Comparison of ENCODE assay signal across 18 cellular contexts in the genomic region with DNA sequence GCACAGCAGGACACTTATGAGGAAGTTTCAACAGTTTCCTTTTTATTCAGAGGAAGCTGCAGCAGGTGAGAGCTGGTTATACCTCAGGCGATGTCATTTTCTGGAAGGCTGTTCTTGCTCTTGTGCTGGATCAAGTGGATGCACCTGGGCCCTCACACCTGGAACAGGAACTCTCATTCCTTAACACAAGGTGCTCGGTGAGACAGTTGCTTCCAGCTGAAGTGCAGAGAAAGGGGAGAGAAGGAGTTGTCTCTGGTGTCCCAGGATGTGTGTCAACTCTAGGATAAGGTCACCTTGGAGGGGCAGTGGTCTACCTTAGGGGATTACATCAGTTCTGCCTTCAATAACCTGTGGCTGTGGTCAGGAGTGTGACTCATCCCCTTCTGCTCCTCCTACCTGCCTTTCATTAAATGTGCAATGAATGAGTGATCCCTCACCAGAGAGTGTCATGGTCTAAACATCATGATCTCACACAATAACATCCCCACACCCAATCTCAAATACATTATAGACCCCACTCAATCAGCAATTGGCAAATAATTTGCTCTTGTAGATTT.
DNase-seq lines count a peak whose midpoint lies in the region; ATAC-seq, FAIRE-seq and TF ChIP-seq lines count a peak whose summit lies in the region.
"Had no signal": no experiment of that assay in that cellular context is flagged by ENCODE, and none has a peak within 500 bp of the region (broad histone marks: within the 10 kb centered on the region; RNA-seq: fewer than 3 reads in every experiment).

No MANE protein-coding gene starts in this region.

- peaks cover 50% of the 10 kb centered on the region for H3K4me1 Mint-ChIP-seq in activated CD4-positive, alpha-beta T cell treated with anti-CD3 and anti-CD28 coated beads, Interleukin-2, amount 10 ng/mL, durations not matched to agents 24 days and 14 days

- no peak overlapping the region for H3K27ac ChIP-seq in spleen
- H3K27ac ChIP-seq: coronary artery, heart right ventricle, pancreas, tibial nerve had no signal

- no peaks in the 10 kb centered on the region for H3K27me3 ChIP-seq in bronchial epithelial cell (ENCODE audit: control insufficient read depth, insufficient read depth, low read length)
- H3K27me3 ChIP-seq in spleen (replicated peaks in 1 of 7): no peaks in the 10 kb centered on the region
- H3K27me3 ChIP-seq: pancreas, tibial nerve had no signal

- FAIRE-seq in bronchial epithelial cell (lab: Jason Lieb, UNC): no peak
- FAIRE-seq: HTR-8/SVneo had no signal

- H3K4me3 ChIP-seq in bronchial epithelial cell (ENCODE audit: low read depth, low read length): no peak overlapping the region
- H3K4me3 ChIP-seq in spleen: no peak overlapping the region
- H3K4me3 ChIP-seq: coronary artery, heart right ventricle, pancreas, tibial nerve had no signal

- H3K4me1 ChIP-seq in spleen: peaks cover 0 to 20% (median 6%) of the 10 kb centered on the region in 6 donors
- H3K4me1 ChIP-seq: pancreas, tibial nerve had no signal

- H3K27me3 Mint-ChIP-seq in activated CD4-positive, alpha-beta T cell treated with anti-CD3 and anti-CD28 coated beads, Interleukin-2, amount 10 ng/mL, durations not matched to agents 24 days and 14 days: no peaks in the 10 kb centered on the region

- H3K9me3 Mint-ChIP-seq in activated CD4-positive, alpha-beta T cell treated with anti-CD3 and anti-CD28 coated beads, Interleukin-2, amount 10 ng/mL, durations not matched to agents 24 days and 14 days: no peaks in the 10 kb centered on the region

- peak; percentile 53 for DNase-seq in activated CD4-positive, alpha-beta T cell treated with anti-CD3 and anti-CD28 coated beads for 48 hours
- no peak for DNase-seq in activated CD4-positive, alpha-beta T cell treated with anti-CD3 and anti-CD28 coated beads, Interleukin-2, amount 50 U/mL, for 48 hours
- DNase-seq in GF-D8 (lab: John Stamatoyannopoulos, UW): peak; percentile 16
- DNase-seq in activated CD4-positive, alpha-beta T cell treated with anti-CD3 and anti-CD28 coated beads, Interleukin-2, amount 10 ng/mL, durations not matched to agents 24 days and 14 days: peak; percentile 75
- peak; percentile 1 for DNase-seq in bronchial epithelial cell (ENCODE audit: low read depth)
- no peak for DNase-seq in pons (ENCODE audit: low spot score)
- no peak for DNase-seq in spleen
- DNase-seq: anterior cingulate cortex, erythroblast, heart right ventricle, left cardiac atrium, NCI-H1048, pancreas had no signal

- H3K36me3 ChIP-seq in bronchial epithelial cell (ENCODE audit: control insufficient read depth, insufficient read depth, low read length) (no peaks in the 10 kb centered on the region), spleen (no peaks in the 10 kb centered on the region)
- H3K36me3 ChIP-seq: heart right ventricle, pancreas, tibial nerve had no signal

- no peaks in the 10 kb centered on the region for H3K36me3 Mint-ChIP-seq in activated CD4-positive, alpha-beta T cell treated with anti-CD3 and anti-CD28 coated beads, Interleukin-2, amount 10 ng/mL, durations not matched to agents 24 days and 14 days (ENCODE audit: low read depth)

- 42 to 63% (median 54%) methylated on average over 2 of the region's 2 CpGs for WGBS in spleen, 5 donors

- H3K27ac Mint-ChIP-seq in activated CD4-positive, alpha-beta T cell treated with anti-CD3 and anti-CD28 coated beads, Interleukin-2, amount 10 ng/mL, durations not matched to agents 24 days and 14 days: peak overlapping the region; percentile 63

- TF ChIP-seq POLR2A in GM18505 (IDR thresholded peaks at IDR 0.05; ENCODE audit: borderline replicate concordance, extremely low read depth, insufficient read depth, insufficient read length): no peak
- TF ChIP-seq POLR2A in spleen (IDR thresholded peaks at IDR 0.05): no peak

- no peak overlapping the region for H3K4me3 Mint-ChIP-seq in activated CD4-positive, alpha-beta T cell treated with anti-CD3 and anti-CD28 coated beads, Interleukin-2, amount 10 ng/mL, durations not matched to agents 24 days and 14 days

- intact Hi-C loops in activated CD4-positive, alpha-beta T cell treated with anti-CD3 and anti-CD28 coated beads, Interleukin-2, amount 10 ng/mL, durations not matched to agents 24 days and 14 days (cut with micrococcal nuclease): no loop called here
- intact Hi-C loops in spleen (cut with DNase I; ENCODE audit: low total_unique reads): no loop called here

- H3K9me3 ChIP-seq in spleen: no peaks in the 10 kb centered on the region
- H3K9me3 ChIP-seq: heart right ventricle, pancreas, tibial nerve had no signal

- no peak for ATAC-seq in GM18505 (IDR thresholded peaks at IDR 0.05; ENCODE audit: unreplicated experiment)
- ATAC-seq: heart right ventricle, left cardiac atrium, Panc1, pancreas had no signal

- no peak for TF ChIP-seq CTCF in bronchial epithelial cell (IDR thresholded peaks at IDR 0.05; ENCODE audit: insufficient read depth, low read length, severe bottlenecking)
- no peak for TF ChIP-seq CTCF in spleen (IDR thresholded peaks at IDR 0.05 in 8 of 11, conservative IDR thresholded peaks at IDR 0.05 in 3 of 11)

Comparison
In these comparisons a context has a peak if more than half of its experiments do, and no peak if none do; other contexts are left out.
1. DNase-seq: peak in activated CD4-positive, alpha-beta T cell treated with anti-CD3 and anti-CD28 coated beads for 48 hours (single experiment), GF-D8 (single experiment), activated CD4-positive, alpha-beta T cell treated with anti-CD3 and anti-CD28 coated beads, Interleukin-2, amount 10 ng/mL, durations not matched to agents 24 days and 14 days (single experiment) and bronchial epithelial cell (single experiment); none in activated CD4-positive, alpha-beta T cell treated with anti-CD3 and anti-CD28 coated beads, Interleukin-2, amount 50 U/mL, for 48 hours (0 of 2), pons (single experiment) and spleen (single experiment).